14 cellular contexts compared by ENCODE assay signal in genomic region chr14:24096545-24097181, GRCh38. TPM values are rescaled to one million over a fixed set of nuclear protein-coding genes. Genes with fewer than 3 reads are reported as not detected.
DNase-seq lines count a peak whose midpoint lies in the region; ATAC-seq, FAIRE-seq and TF ChIP-seq lines count a peak whose summit lies in the region.
"Had no signal": no experiment of that assay in that cellular context is flagged by ENCODE, and none has a peak within 500 bp of the region (broad histone marks: within the 10 kb centered on the region; RNA-seq: fewer than 3 reads in every experiment).

No MANE protein-coding gene starts in this region.

- peak overlapping the region in 1 of 2 donors; percentile 28 for H3K4me3 ChIP-seq in kidney (ENCODE audit: low read length in 2 of 2)
- H3K4me3 ChIP-seq: MG63 had no signal

- H3K27me3 Mint-ChIP-seq in activated naive CD4-positive, alpha-beta T cell treated with anti-CD3 and anti-CD28 coated beads for 36 hours (ENCODE audit: low read depth): no peaks in the 10 kb centered on the region
- H3K27me3 Mint-ChIP-seq in WTC11 (ENCODE audit: low read depth) (peaks cover 10% of the 10 kb centered on the region), type B pancreatic cell (no peaks in the 10 kb centered on the region)

- H3K36me3 Mint-ChIP-seq in activated naive CD4-positive, alpha-beta T cell treated with anti-CD3 and anti-CD28 coated beads for 36 hours (ENCODE audit: low read depth): peaks cover 47% of the 10 kb centered on the region
- H3K36me3 Mint-ChIP-seq in WTC11 (peaks cover 25% of the 10 kb centered on the region), type B pancreatic cell (peaks cover 5% of the 10 kb centered on the region)

- no peak for FAIRE-seq in kidney (lab: Jason Lieb, UNC)

- ATAC-seq in WTC11 (no peak), GM19395 (IDR thresholded peaks at IDR 0.05; ENCODE audit: unreplicated experiment) (no peak)

- H3K9me3 Mint-ChIP-seq in activated naive CD4-positive, alpha-beta T cell treated with anti-CD3 and anti-CD28 coated beads for 36 hours: no peaks in the 10 kb centered on the region
- H3K9me3 Mint-ChIP-seq in WTC11: no peaks in the 10 kb centered on the region
- no peaks in the 10 kb centered on the region for H3K9me3 Mint-ChIP-seq in type B pancreatic cell

- DNase-seq in activated naive CD4-positive, alpha-beta T cell treated with anti-CD3 and anti-CD28 coated beads for 36 hours: no peak
- no peak for DNase-seq in activated naive CD4-positive, alpha-beta T cell (lab: John Stamatoyannopoulos, UW)
- DNase-seq in WTC11 (ENCODE audit: low spot score): no peak
- peak; percentile 47 for DNase-seq in kidney
- no peak for DNase-seq in type B pancreatic cell (ENCODE audit: extremely low spot score, unreplicated experiment)
- DNase-seq in G401 (ENCODE audit: low spot score): no peak
- no peak for DNase-seq in epidermal melanocyte (ENCODE audit: insufficient read length, low spot score)
- DNase-seq: DMS79 treated with DMSO at 0.1 percent for 48 hours; effector CD4-positive, alpha-beta T cell; MG63; NCI-H1930; NCI-H774 had no signal

- POLR2A ChIA-PET in WTC11 (lab: Charles Lee): interaction anchor here (2.1 kb wide), 1 partner anchor 64 kb away, joined by 5 read pairs; the partner anchor contains the start of gene IRF9

- H3K4me1 Mint-ChIP-seq in activated naive CD4-positive, alpha-beta T cell treated with anti-CD3 and anti-CD28 coated beads for 36 hours (ENCODE audit: low read depth): peaks cover 29% of the 10 kb centered on the region
- H3K4me1 Mint-ChIP-seq in WTC11: peaks cover 21% of the 10 kb centered on the region
- peaks cover 24% of the 10 kb centered on the region for H3K4me1 Mint-ChIP-seq in type B pancreatic cell (ENCODE audit: unreplicated experiment)

- H3K9me3 ChIP-seq in kidney (ENCODE audit: control insufficient read depth in 1 of 2, low read length in 2 of 2): no peaks in the 10 kb centered on the region
- H3K9me3 ChIP-seq: MG63 had no signal

- in situ Hi-C loops in G401 (cut with HindIII; ENCODE audit: low sequenced_read_pairs): no loop called here

- H3K4me3 Mint-ChIP-seq in activated naive CD4-positive, alpha-beta T cell treated with anti-CD3 and anti-CD28 coated beads for 36 hours: peak overlapping the region; percentile 50
- no peak overlapping the region for H3K4me3 Mint-ChIP-seq in WTC11
- H3K4me3 Mint-ChIP-seq in type B pancreatic cell: peak overlapping the region; percentile 69

- no peak overlapping the region for H3K9ac ChIP-seq in kidney (ENCODE audit: low read length in 2 of 2)

- no peak for TF ChIP-seq CTCF in WTC11 (IDR thresholded peaks at IDR 0.05)
- TF ChIP-seq CTCF in kidney (IDR thresholded peaks at IDR 0.05; ENCODE audit: borderline replicate concordance, extremely low read depth, insufficient read depth): no peak
- TF ChIP-seq CTCF in type B pancreatic cell (conservative IDR thresholded peaks at IDR 0.05): no peak

- CTCF ChIA-PET in activated naive CD4-positive, alpha-beta T cell treated with anti-CD3 and anti-CD28 coated beads for 36 hours (lab: Charles Lee): interaction anchor here (1.8 to 9.1 kb wide), 4 partner anchors 9 to 40 kb away, joined by 9 to 386 read pairs (median 151); partner anchors contain the start of gene CARMIL3
- CTCF ChIA-PET in WTC11 (lab: Charles Lee): interaction anchor here (3.5 to 11.7 kb wide), 3 partner anchors 12 to 39 kb away, joined by 29 to 320 read pairs (median 170); partner anchors contain the start of genes DCAF11 and NRL

- peak overlapping the region; percentile 47 for H3K27ac Mint-ChIP-seq in activated naive CD4-positive, alpha-beta T cell treated with anti-CD3 and anti-CD28 coated beads for 36 hours
- H3K27ac Mint-ChIP-seq in WTC11: peak overlapping the region; percentile 42; the same call in 1 of the 2 replicates
- no peak overlapping the region for H3K27ac Mint-ChIP-seq in type B pancreatic cell

- intact Hi-C loops in activated naive CD4-positive, alpha-beta T cell treated with anti-CD3 and anti-CD28 coated beads for 36 hours (cut with micrococcal nuclease): no loop called here
- intact Hi-C loops in kidney (cut with DNase I): no loop called here

- peaks cover 4 to 27% of the 10 kb centered on the region in 2 donors for H3K4me1 ChIP-seq in kidney (ENCODE audit: control insufficient read depth in 1 of 2, insufficient read depth in 1 of 2, low read depth in 1 of 2, low read length in 2 of 2)

- H3K27ac ChIP-seq in kidney (ENCODE audit: low read depth in 2 of 2, low read length in 2 of 2): peak overlapping the region in 1 of 2 donors; percentile 55

- peaks cover 9 to 25% of the 10 kb centered on the region in 2 donors for H3K36me3 ChIP-seq in kidney (ENCODE audit: control insufficient read depth in 1 of 2, insufficient read depth in 2 of 2, low read length in 2 of 2)
- H3K36me3 ChIP-seq: MG63 had no signal

TF ChIP-seq in WTC11, 78 proteins besides CTCF, POLR2A, EP300 and RAD21 (continues in another document):
- TF ChIP-seq SMAD3 (CRISPR knock-in tag; IDR thresholded peaks at IDR 0.05; ENCODE audit: borderline replicate concordance): no peak
- no peak for TF ChIP-seq ZNF219 (CRISPR knock-in tag; IDR thresholded peaks at IDR 0.05; ENCODE audit: borderline replicate concordance)
- TF ChIP-seq CREB1 (CRISPR knock-in tag; IDR thresholded peaks at IDR 0.05): no peak
- TF ChIP-seq ETV6 (CRISPR knock-in tag; IDR thresholded peaks at IDR 0.05): no peak
- no peak for TF ChIP-seq HMGXB4 (CRISPR knock-in tag; IDR thresholded peaks at IDR 0.05)
- TF ChIP-seq ZNF281 (CRISPR knock-in tag; IDR thresholded peaks at IDR 0.05): no peak
- TF ChIP-seq NFYB (CRISPR knock-in tag; conservative IDR thresholded peaks at IDR 0.05; ENCODE audit: low read depth): no peak

RNA-seq across cellular contexts. Expression of gene PCK2, which starts 2.6 kb away (rescaled TPM):
- 100 to 1,000 TPM; 117 TPM for total RNA-seq in activated naive CD4-positive, alpha-beta T cell treated with anti-CD3 and anti-CD28 coated beads for 36 hours
- total RNA-seq in WTC11 (2021) (51.2 to 67.0 TPM (median 59.2 TPM) in 3 replicates), kidney (36.1 TPM), type B pancreatic cell (ENCODE audit: low replicate concordance) (35.0 and 40.9 TPM in 2 replicates)
- polyA plus RNA-seq in kidney (ENCODE audit: insufficient read depth, low read depth, low replicate concordance): 140 TPM
- total RNA-seq in G401 (2014; rRNA removed; shearing (Covaris generic)): 64.7 and 86.2 TPM in 2 replicates

RNA-seq across cellular contexts. Expression of gene DCAF11, which starts 17.9 kb away (rescaled TPM):
- total RNA-seq in activated naive CD4-positive, alpha-beta T cell treated with anti-CD3 and anti-CD28 coated beads for 36 hours: 10 to 100 TPM; 79.4 to 84.0 TPM
- total RNA-seq in WTC11 (2021) (73.6 to 90.2 TPM (median 77.3 TPM) in 3 replicates), kidney (81.1 TPM), type B pancreatic cell (ENCODE audit: low replicate concordance) (65.0 and 78.3 TPM in 2 replicates)
- 69.4 TPM for polyA plus RNA-seq in kidney (ENCODE audit: insufficient read depth, low read depth, low replicate concordance)
- total RNA-seq in G401 (2014; rRNA removed; shearing (Covaris generic)): 93.8 and 125 TPM in 2 replicates

RNA-seq across cellular contexts. Expression of gene NRL, which starts 18.1 kb away (rescaled TPM):
- 1 to 10 TPM; 1.7 to 1.9 TPM for total RNA-seq in activated naive CD4-positive, alpha-beta T cell treated with anti-CD3 and anti-CD28 coated beads for 36 hours
- total RNA-seq in WTC11 (2021) (1.3 to 2.3 TPM (median 1.6 TPM) in 3 replicates), kidney (4.9 TPM), type B pancreatic cell (ENCODE audit: low replicate concordance) (1.3 and 1.8 TPM in 2 replicates)
- polyA plus RNA-seq in kidney (ENCODE audit: insufficient read depth, low read depth, low replicate concordance): 5.5 TPM
- 1.3 and 2.8 TPM in 2 replicates for total RNA-seq in G401 (2014; rRNA removed; shearing (Covaris generic))

RNA-seq across cellular contexts. Expression of gene CPNE6, which starts 25.3 kb away (rescaled TPM):
- total RNA-seq in activated naive CD4-positive, alpha-beta T cell treated with anti-CD3 and anti-CD28 coated beads for 36 hours: not detected
- not detected in 3 replicates for total RNA-seq in WTC11 (2021)
- total RNA-seq in kidney: 0.19 TPM
- 3.4 TPM for polyA plus RNA-seq in kidney (ENCODE audit: insufficient read depth, low read depth, low replicate concordance)
- not detected in 2 replicates for total RNA-seq in type B pancreatic cell (ENCODE audit: low replicate concordance)
- not detected in 2 replicates for total RNA-seq in G401 (2014; rRNA removed; shearing (Covaris generic))
- total RNA-seq: lung microvascular endothelial cell had no signal

RNA-seq across cellular contexts. Expression of gene FITM1, which starts 33.8 kb away (rescaled TPM):
- total RNA-seq in activated naive CD4-positive, alpha-beta T cell treated with anti-CD3 and anti-CD28 coated beads for 36 hours: under 1 TPM; 0.19 to 0.30 TPM
- 0.25 to 0.39 TPM in 2 of 3 replicates, not detected in the other for total RNA-seq in WTC11 (2021)
- 1.3 TPM for total RNA-seq in kidney
- polyA plus RNA-seq in kidney (ENCODE audit: insufficient read depth, low read depth, low replicate concordance): 1.2 TPM
- total RNA-seq in type B pancreatic cell (ENCODE audit: low replicate concordance): 0.26 and 0.53 TPM in 2 replicates
- total RNA-seq in G401 (2014; rRNA removed; shearing (Covaris generic)): 0.88 TPM in 1 of 2 replicates, not detected in the other
